In genomic region chr12:3328081-3328480, GRCh38 we compare ENCODE assay signal across 16 cellular contexts.
A peak's percentile ranks its signal among the peaks of the same experiment; 100 is the strongest.
DNase-seq lines count a peak whose midpoint lies in the region; ATAC-seq and TF ChIP-seq lines count a peak whose summit lies in the region.
"Had no signal": no experiment of that assay in that cellular context is flagged by ENCODE, and none has a peak within 500 bp of the region (broad histone marks: within the 10 kb centered on the region; RNA-seq: fewer than 3 reads in every experiment).

No MANE protein-coding gene starts in this region.

- H3K4me3 ChIP-seq in left ventricle myocardium inferior (no peak overlapping the region), esophagus squamous epithelium (no peak overlapping the region)
- H3K4me3 ChIP-seq: BLaER1 treated with 17β-estradiol and CSF1 and Interleukin-3, amounts not matched to agents 10 nM and 100 nM; GM12878; HAP-1; K562 had no signal

- H3K27me3 ChIP-seq in left ventricle myocardium inferior (ENCODE audit: low read depth) (no peaks in the 10 kb centered on the region), foreskin keratinocyte (peaks cover 6% of the 10 kb centered on the region), esophagus squamous epithelium (peaks cover 0 to 96% (median 0%) of the 10 kb centered on the region in 4 donors)
- H3K27me3 ChIP-seq: BLaER1 treated with 17β-estradiol and CSF1 and Interleukin-3, amounts not matched to agents 10 nM and 100 nM had no signal

- DNase-seq in left cardiac atrium (peak; percentile 6), left ventricle myocardium inferior (no peak), NCI-H345 (lab: John Stamatoyannopoulos, UW) (peak; percentile 56), foreskin keratinocyte (no peak), esophagus squamous epithelium (lab: John Stamatoyannopoulos, UW) (no peak), NCI-H1092 (lab: John Stamatoyannopoulos, UW) (no peak), GM03348 (ENCODE audit: low spot score) (no peak)
- DNase-seq: CD4-positive, CD25-positive, alpha-beta regulatory T cell; COR-L47; DMS79; GF-D8; IMR-90 had no signal

- intact Hi-C loops in left cardiac atrium (cut with DNase I), result no loop called here
- intact Hi-C loops in left ventricle myocardium inferior (cut with micrococcal nuclease), result no loop called here
- intact Hi-C loops in esophagus squamous epithelium (cut with DNase I), result no loop called here

- 32 to 80% methylated on average over 4 of the region's 4 CpGs for WGBS in esophagus squamous epithelium, 2 donors

- H3K36me3 ChIP-seq in left ventricle myocardium inferior (no peaks in the 10 kb centered on the region), esophagus squamous epithelium (no peaks in the 10 kb centered on the region)
- H3K36me3 ChIP-seq: BLaER1 treated with 17β-estradiol and CSF1 and Interleukin-3, amounts not matched to agents 10 nM and 100 nM; HAP-1 had no signal

- H3K27ac ChIP-seq in left ventricle myocardium inferior (replicated peaks), result no peak overlapping the region
- H3K27ac ChIP-seq in foreskin keratinocyte, result no peak overlapping the region
- no peak overlapping the region for H3K27ac ChIP-seq in esophagus squamous epithelium
- H3K27ac ChIP-seq: BLaER1 treated with 17β-estradiol and CSF1 and Interleukin-3, amounts not matched to agents 10 nM and 100 nM had no signal

- H3K4me1 ChIP-seq in left ventricle myocardium inferior (peaks cover 3% of the 10 kb centered on the region), foreskin keratinocyte (no peaks in the 10 kb centered on the region), esophagus squamous epithelium (no peaks in the 10 kb centered on the region)
- H3K4me1 ChIP-seq: HAP-1 had no signal

- H3K9me3 ChIP-seq in left ventricle myocardium inferior (replicated peaks), result no peaks in the 10 kb centered on the region
- H3K9me3 ChIP-seq in esophagus squamous epithelium, result no peaks in the 10 kb centered on the region
- H3K9me3 ChIP-seq: HAP-1 had no signal

- ATAC-seq in left cardiac atrium, result no peak
- peak; percentile 28 for ATAC-seq in foreskin keratinocyte
- ATAC-seq: GM12878, K562 had no signal

- no peak for TF ChIP-seq POLR2A in esophagus squamous epithelium (IDR thresholded peaks at IDR 0.05)

- TF ChIP-seq CTCF in left ventricle myocardium inferior (IDR thresholded peaks at IDR 0.05; ENCODE audit: borderline replicate concordance), result no peak
- TF ChIP-seq CTCF in foreskin keratinocyte (conservative IDR thresholded peaks at IDR 0.05), result no peak
- no peak for TF ChIP-seq CTCF in esophagus squamous epithelium (IDR thresholded peaks at IDR 0.05)

Comparison
In these comparisons a context has a peak if more than half of its experiments do, and no peak if none do; other contexts are left out.
1. DNase-seq: peak in left cardiac atrium (single experiment) and NCI-H345 (single experiment); none in left ventricle myocardium inferior (single experiment), foreskin keratinocyte (0 of 2), esophagus squamous epithelium (single experiment), NCI-H1092 (single experiment) and GM03348 (single experiment).